Comparison of ENCODE assay signal across 23 cellular contexts in the genomic region with DNA sequence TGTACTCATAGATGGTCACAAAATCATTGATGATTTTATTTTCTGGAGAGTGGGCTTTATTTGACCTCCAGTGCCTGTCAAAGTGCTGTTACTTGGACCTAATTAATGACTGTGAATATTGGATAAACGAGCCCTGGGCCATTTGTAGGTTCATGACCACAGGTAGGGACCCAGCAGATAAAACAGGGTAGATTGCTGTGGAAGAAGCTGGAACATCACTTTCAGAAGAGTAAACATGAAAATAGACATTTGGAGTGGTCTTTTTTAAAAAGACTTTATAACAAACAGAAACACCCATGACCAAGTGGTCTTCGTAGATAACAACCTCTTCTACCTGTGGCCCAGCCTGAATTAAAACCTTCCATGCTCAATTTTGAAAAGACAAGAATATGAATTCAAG.
DNase-seq lines count a peak whose midpoint lies in the region; ATAC-seq and TF ChIP-seq lines count a peak whose summit lies in the region.
"Had no signal": no experiment of that assay in that cellular context is flagged by ENCODE, and none has a peak within 500 bp of the region (broad histone marks: within the 10 kb centered on the region; RNA-seq: fewer than 3 reads in every experiment).

No MANE protein-coding gene starts in this region.

- 92 to 99% (median 97%) methylated on average over 2 of the region's 2 CpGs for WGBS in psoas muscle, 3 donors

- no peaks in the 10 kb centered on the region for H3K4me1 Mint-ChIP-seq in activated CD4-positive, alpha-beta T cell treated with anti-CD3 and anti-CD28 coated beads, Interleukin-2, amount 10 ng/mL, durations not matched to agents 24 days and 14 days
- H3K4me1 Mint-ChIP-seq in CD8-positive, alpha-beta memory T cell, result no peaks in the 10 kb centered on the region
- peaks cover 26% of the 10 kb centered on the region for H3K4me1 Mint-ChIP-seq in mesothelial cell of epicardium
- H3K4me1 Mint-ChIP-seq: B cell had no signal

- no peaks in the 10 kb centered on the region for H3K4me1 ChIP-seq in CD8-positive, alpha-beta memory T cell (ENCODE audit: insufficient read depth, low read length)
- no peaks in the 10 kb centered on the region for H3K4me1 ChIP-seq in psoas muscle
- H3K4me1 ChIP-seq: A549; BLaER1 treated with 17β-estradiol and CSF1 and Interleukin-3, amounts not matched to agents 10 nM and 100 nM had no signal

- no peaks in the 10 kb centered on the region for H3K27me3 ChIP-seq in CD8-positive, alpha-beta memory T cell (ENCODE audit: insufficient read depth, low read length, poor library complexity, severe bottlenecking)
- H3K27me3 ChIP-seq in psoas muscle (ENCODE audit: insufficient read depth in 3 of 3, low read length in 2 of 3), result no peaks in the 10 kb centered on the region
- H3K27me3 ChIP-seq: BLaER1 treated with 17β-estradiol and CSF1 and Interleukin-3, amounts not matched to agents 10 nM and 100 nM had no signal

- H3K9me3 Mint-ChIP-seq in activated CD4-positive, alpha-beta T cell treated with anti-CD3 and anti-CD28 coated beads, Interleukin-2, amount 10 ng/mL, durations not matched to agents 24 days and 14 days, result no peaks in the 10 kb centered on the region
- H3K9me3 Mint-ChIP-seq in CD8-positive, alpha-beta memory T cell, result peaks cover 0 to 17% (median 0%) of the 10 kb centered on the region in 5 donors
- H3K9me3 Mint-ChIP-seq in mesothelial cell of epicardium, result peaks cover 27% of the 10 kb centered on the region
- H3K9me3 Mint-ChIP-seq: CD8-positive, alpha-beta T cell had no signal

- peaks cover 3% of the 10 kb centered on the region for H3K27me3 Mint-ChIP-seq in activated CD4-positive, alpha-beta T cell treated with anti-CD3 and anti-CD28 coated beads, Interleukin-2, amount 10 ng/mL, durations not matched to agents 24 days and 14 days
- peaks cover 0 to 1% of the 10 kb centered on the region in 2 donors for H3K27me3 Mint-ChIP-seq in CD8-positive, alpha-beta memory T cell
- no peaks in the 10 kb centered on the region for H3K27me3 Mint-ChIP-seq in mesothelial cell of epicardium (ENCODE audit: low read depth)
- H3K27me3 Mint-ChIP-seq: B cell had no signal

- DNase-seq in activated CD4-positive, alpha-beta T cell treated with anti-CD3 and anti-CD28 coated beads, Interleukin-2, amount 10 ng/mL, durations not matched to agents 24 days and 14 days, result peak; percentile 18
- no peak for DNase-seq in activated CD4-positive, alpha-beta T cell treated with anti-CD3 and anti-CD28 coated beads, Interleukin-2, amount 50 U/mL, for 1 hour
- DNase-seq in CD8-positive, alpha-beta memory T cell, result no peak
- DNase-seq in mesothelial cell of epicardium (ENCODE audit: low spot score in 2 of 2, unreplicated experiment in 2 of 2) (no peak), psoas muscle (no peak), NCI-H2196 treated with DMSO at 0.1 percent for 48 hours (lab: John Stamatoyannopoulos, UW; ENCODE audit: unreplicated experiment) (no peak)
- DNase-seq: AML-193; CD4-positive, alpha-beta T cell; CD8-positive, alpha-beta T cell; COR-L47; DMS 273 treated with DMSO at 0.1 percent for 48 hours; DMS153; DMS53; DMS79; DND-41; EL; GDM1 had no signal

- CTCF ChIA-PET in CD8-positive, alpha-beta memory T cell (lab: Charles Lee), result no interaction called here

- POLR2A ChIA-PET in CD8-positive, alpha-beta memory T cell (lab: Charles Lee), result no interaction called here

- H3K27ac ChIP-seq in CD8-positive, alpha-beta memory T cell (ENCODE audit: low read depth, low read length), result peak overlapping the region; percentile 35
- H3K27ac ChIP-seq in psoas muscle, result no peak overlapping the region
- H3K27ac ChIP-seq: 22Rv1; A549; BLaER1 treated with 17β-estradiol and CSF1 and Interleukin-3, amounts not matched to agents 10 nM and 100 nM; C4-2B had no signal

- H3K9me3 ChIP-seq in CD8-positive, alpha-beta memory T cell (ENCODE audit: low read length), result no peaks in the 10 kb centered on the region
- H3K9me3 ChIP-seq in psoas muscle, result peaks cover 5% of the 10 kb centered on the region
- H3K9me3 ChIP-seq: A549 had no signal

- no peaks in the 10 kb centered on the region for H3K36me3 ChIP-seq in CD8-positive, alpha-beta memory T cell (ENCODE audit: insufficient read depth, low read length)
- no peaks in the 10 kb centered on the region for H3K36me3 ChIP-seq in psoas muscle (ENCODE audit: insufficient read depth in 1 of 2, low read depth in 1 of 2)
- H3K36me3 ChIP-seq: BLaER1 treated with 17β-estradiol and CSF1 and Interleukin-3, amounts not matched to agents 10 nM and 100 nM had no signal

- no peak for TF ChIP-seq CTCF in mesothelial cell of epicardium (IDR thresholded peaks at IDR 0.05; ENCODE audit: unreplicated experiment)
- TF ChIP-seq CTCF in psoas muscle (IDR thresholded peaks at IDR 0.05), result no peak

- intact Hi-C loops in activated CD4-positive, alpha-beta T cell treated with anti-CD3 and anti-CD28 coated beads, Interleukin-2, amount 10 ng/mL, durations not matched to agents 24 days and 14 days (cut with micrococcal nuclease), result no loop called here
- intact Hi-C loops in psoas muscle (cut with DNase I), result no loop called here

- H3K36me3 Mint-ChIP-seq in activated CD4-positive, alpha-beta T cell treated with anti-CD3 and anti-CD28 coated beads, Interleukin-2, amount 10 ng/mL, durations not matched to agents 24 days and 14 days (ENCODE audit: low read depth), result no peaks in the 10 kb centered on the region
- H3K36me3 Mint-ChIP-seq in CD8-positive, alpha-beta memory T cell, result no peaks in the 10 kb centered on the region
- H3K36me3 Mint-ChIP-seq in mesothelial cell of epicardium, result no peaks in the 10 kb centered on the region
- H3K36me3 Mint-ChIP-seq: CD8-positive, alpha-beta T cell had no signal

- ATAC-seq in psoas muscle, result no peak
- ATAC-seq: A549; CD8-positive, alpha-beta T cell; GM12878 had no signal

- no peak overlapping the region for H3K27ac Mint-ChIP-seq in activated CD4-positive, alpha-beta T cell treated with anti-CD3 and anti-CD28 coated beads, Interleukin-2, amount 10 ng/mL, durations not matched to agents 24 days and 14 days
- H3K27ac Mint-ChIP-seq in CD8-positive, alpha-beta memory T cell, result no peak overlapping the region
- H3K27ac Mint-ChIP-seq in mesothelial cell of epicardium, result peak overlapping the region; percentile 84
- H3K27ac Mint-ChIP-seq: B cell; CD4-positive, alpha-beta T cell; CD8-positive, alpha-beta T cell had no signal

- no peak overlapping the region for H3K4me3 Mint-ChIP-seq in activated CD4-positive, alpha-beta T cell treated with anti-CD3 and anti-CD28 coated beads, Interleukin-2, amount 10 ng/mL, durations not matched to agents 24 days and 14 days
- no peak overlapping the region for H3K4me3 Mint-ChIP-seq in CD8-positive, alpha-beta memory T cell
- H3K4me3 Mint-ChIP-seq in mesothelial cell of epicardium, result no peak overlapping the region
- H3K4me3 Mint-ChIP-seq: B cell; CD4-positive, alpha-beta T cell; CD8-positive, alpha-beta T cell had no signal

- no peak overlapping the region for H3K4me3 ChIP-seq in CD8-positive, alpha-beta memory T cell (ENCODE audit: low read length)
- no peak overlapping the region for H3K4me3 ChIP-seq in psoas muscle
- H3K4me3 ChIP-seq: A549; BLaER1 treated with 17β-estradiol and CSF1 and Interleukin-3, amounts not matched to agents 10 nM and 100 nM; GM12878 had no signal
